In genomic region chr19:15292847-15293582, GRCh38 we compare ENCODE assay signal across 9 cellular contexts. TPM values are rescaled to one million over a fixed set of nuclear protein-coding genes. Genes with fewer than 3 reads are reported as not detected.
A peak's percentile ranks its signal among the peaks of the same experiment; 100 is the strongest.
DNase-seq lines count a peak whose midpoint lies in the region; ATAC-seq lines count a peak whose summit lies in the region.
"Had no signal": no experiment of that assay in that cellular context is flagged by ENCODE, and none has a peak within 500 bp of the region (broad histone marks: within the 10 kb centered on the region; RNA-seq: fewer than 3 reads in every experiment).

No MANE protein-coding gene starts in this region.

- H3K27ac Mint-ChIP-seq in IgD-negative memory B cell, result peak overlapping the region; percentile 51 to 88 (median 78)
- peak overlapping the region; percentile 73 for H3K27ac Mint-ChIP-seq in activated naive CD8-positive, alpha-beta T cell treated with anti-CD3 and anti-CD28 coated beads, Interleukin-2, amount 50 U/mL, for 24 hours

- no peaks in the 10 kb centered on the region for H3K27me3 Mint-ChIP-seq in IgD-negative memory B cell
- no peaks in the 10 kb centered on the region for H3K27me3 Mint-ChIP-seq in activated naive CD8-positive, alpha-beta T cell treated with anti-CD3 and anti-CD28 coated beads, Interleukin-2, amount 50 U/mL, for 24 hours

- peaks cover 4% of the 10 kb centered on the region for H3K36me3 Mint-ChIP-seq in IgD-negative memory B cell
- peaks cover 17% of the 10 kb centered on the region for H3K36me3 Mint-ChIP-seq in activated naive CD8-positive, alpha-beta T cell treated with anti-CD3 and anti-CD28 coated beads, Interleukin-2, amount 50 U/mL, for 24 hours (ENCODE audit: low read depth)

- peaks cover 77 to 85% (median 78%) of the 10 kb centered on the region in 3 donors for H3K4me1 Mint-ChIP-seq in IgD-negative memory B cell
- peaks cover 98% of the 10 kb centered on the region for H3K4me1 Mint-ChIP-seq in activated naive CD8-positive, alpha-beta T cell treated with anti-CD3 and anti-CD28 coated beads, Interleukin-2, amount 50 U/mL, for 24 hours

- H3K4me3 Mint-ChIP-seq in IgD-negative memory B cell, result peak overlapping the region; percentile 2 to 92 (median 56)
- H3K4me3 Mint-ChIP-seq in activated naive CD8-positive, alpha-beta T cell treated with anti-CD3 and anti-CD28 coated beads, Interleukin-2, amount 50 U/mL, for 24 hours, result peak overlapping the region; percentile 13
- H3K4me3 Mint-ChIP-seq: neural crest cell had no signal

- no peaks in the 10 kb centered on the region for H3K9me3 Mint-ChIP-seq in IgD-negative memory B cell
- no peaks in the 10 kb centered on the region for H3K9me3 Mint-ChIP-seq in activated naive CD8-positive, alpha-beta T cell treated with anti-CD3 and anti-CD28 coated beads, Interleukin-2, amount 50 U/mL, for 24 hours
- H3K9me3 Mint-ChIP-seq: neural crest cell had no signal

- DNase-seq in CMK (ENCODE audit: low read depth), result peak; percentile 55
- DNase-seq in activated naive CD8-positive, alpha-beta T cell treated with anti-CD3 and anti-CD28 coated beads, Interleukin-2, amount 50 U/mL, for 24 hours, result no peak
- peak; percentile 43 for DNase-seq in myocyte (ENCODE audit: low read depth)
- DNase-seq in NOMO-1 treated with DMSO at 0.1 percent for 48 hours (lab: John Stamatoyannopoulos, UW; ENCODE audit: unreplicated experiment), result no peak
- no peak for DNase-seq in EL
- DNase-seq in stimulated activated CD4-positive, alpha-beta T cell treated with anti-CD3 and anti-CD28 coated beads, Interleukin-12 subunit alpha, Interleukin-12 subunit beta, amount 100 ng/mL, for 4 hours, result no peak

- ATAC-seq in activated naive CD8-positive, alpha-beta T cell treated with anti-CD3 and anti-CD28 coated beads, Interleukin-2, amount 50 U/mL, for 24 hours, result no peak
- ATAC-seq in HG03175 (IDR thresholded peaks at IDR 0.05; ENCODE audit: unreplicated experiment), result no peak

RNA-seq across cellular contexts. Expression of gene BRD4, which starts 39.3 kb away (rescaled TPM):
- 20.5 TPM for polyA plus RNA-seq in IgD-negative memory B cell
- total RNA-seq in myocyte, result 18.9 and 20.7 TPM in 2 replicates
- polyA plus RNA-seq in myocyte (2012), result 49.5 TPM

Comparison
In these comparisons a context has a peak if more than half of its experiments do, and no peak if none do; other contexts are left out.
1. DNase-seq: peak in CMK (single experiment) and myocyte (single experiment); none in activated naive CD8-positive, alpha-beta T cell treated with anti-CD3 and anti-CD28 coated beads, Interleukin-2, amount 50 U/mL, for 24 hours (single experiment), NOMO-1 treated with DMSO at 0.1 percent for 48 hours (single experiment), EL (single experiment) and stimulated activated CD4-positive, alpha-beta T cell treated with anti-CD3 and anti-CD28 coated beads, Interleukin-12 subunit alpha, Interleukin-12 subunit beta, amount 100 ng/mL, for 4 hours (single experiment).